Comparison of ENCODE assay signal across 31 cellular contexts in genomic region chr17:65518256-65518655, GRCh38. TPM values are rescaled to one million over a fixed set of nuclear protein-coding genes. Genes with fewer than 3 reads are reported as not detected.
A peak's percentile ranks its signal among the peaks of the same experiment; 100 is the strongest.
DNase-seq lines count a peak whose midpoint lies in the region; ATAC-seq and TF ChIP-seq lines count a peak whose summit lies in the region.
"Had no signal": no experiment of that assay in that cellular context is flagged by ENCODE, and none has a peak within 500 bp of the region (broad histone marks: within the 10 kb centered on the region; RNA-seq: fewer than 3 reads in every experiment).

No MANE protein-coding gene starts in this region.

- peaks cover 4% of the 10 kb centered on the region for H3K27me3 Mint-ChIP-seq in nephron (ENCODE audit: low read depth)
- peaks cover 9% of the 10 kb centered on the region for H3K27me3 Mint-ChIP-seq in osteocyte (ENCODE audit: unreplicated experiment)

- H3K4me3 Mint-ChIP-seq in nephron (no peak overlapping the region), osteocyte (ENCODE audit: unreplicated experiment) (no peak overlapping the region)
- H3K4me3 Mint-ChIP-seq: activated CD8-positive, alpha-beta T cell treated with anti-CD3 and anti-CD28 coated beads for 36 hours; activated naive CD4-positive, alpha-beta T cell treated with anti-CD3 and anti-CD28 coated beads for 36 hours; CD14-positive monocyte; stimulated activated effector memory CD8-positive, alpha-beta T cell treated with anti-CD3 and anti-CD28 coated beads, Interleukin-12 subunit alpha, Interleukin-12 subunit beta, amount 100 ng/mL, for 72 hours had no signal

- H3K9me3 Mint-ChIP-seq in nephron: no peaks in the 10 kb centered on the region
- no peaks in the 10 kb centered on the region for H3K9me3 Mint-ChIP-seq in osteocyte (ENCODE audit: unreplicated experiment)
- H3K9me3 Mint-ChIP-seq: activated CD8-positive, alpha-beta T cell treated with anti-CD3 and anti-CD28 coated beads for 36 hours; activated naive CD4-positive, alpha-beta T cell treated with anti-CD3 and anti-CD28 coated beads for 36 hours; stimulated activated effector memory CD8-positive, alpha-beta T cell treated with anti-CD3 and anti-CD28 coated beads, Interleukin-12 subunit alpha, Interleukin-12 subunit beta, amount 100 ng/mL, for 72 hours had no signal

- H3K4me3 ChIP-seq in choroid plexus epithelial cell (ENCODE audit: low read depth, low read length): no peak overlapping the region
- H3K4me3 ChIP-seq: adrenal gland, breast epithelium, colonic mucosa, heart right ventricle, PC-9 had no signal

- peak overlapping the region; percentile 70 to 95 (median 86) for H3K27ac Mint-ChIP-seq in nephron
- no peak overlapping the region for H3K27ac Mint-ChIP-seq in osteocyte (ENCODE audit: unreplicated experiment)
- H3K27ac Mint-ChIP-seq: activated CD8-positive, alpha-beta T cell treated with anti-CD3 and anti-CD28 coated beads for 36 hours; activated naive CD4-positive, alpha-beta T cell treated with anti-CD3 and anti-CD28 coated beads for 36 hours; stimulated activated effector memory CD8-positive, alpha-beta T cell treated with anti-CD3 and anti-CD28 coated beads, Interleukin-12 subunit alpha, Interleukin-12 subunit beta, amount 100 ng/mL, for 72 hours had no signal

- DNase-seq in EH (ENCODE audit: low read depth) (peak; percentile 63), M059J (ENCODE audit: low read depth) (peak; percentile 38), choroid plexus epithelial cell (ENCODE audit: low read depth) (peak; percentile 23), osteocyte (ENCODE audit: extremely low spot score, unreplicated experiment) (no peak), NCI-H774 (lab: John Stamatoyannopoulos, UW) (no peak), GF-D8 (lab: John Stamatoyannopoulos, UW) (no peak)
- DNase-seq: activated CD8-positive, alpha-beta memory T cell treated with anti-CD3 and anti-CD28 coated beads, Interleukin-2, amount 50 U/mL, for 48 hours; activated CD8-positive, alpha-beta T cell treated with anti-CD3 and anti-CD28 coated beads for 36 hours; activated naive CD4-positive, alpha-beta T cell treated with anti-CD3 and anti-CD28 coated beads for 36 hours; Caco-2; colonic mucosa; effector CD8-positive, alpha-beta T cell; GDM1; heart right ventricle; kidney glomerular epithelial cell; midbrain; naive thymus-derived CD4-positive, alpha-beta T cell; NCI-H2029; NCI-H526; nucleus accumbens; PC-9; SHP77; stimulated activated CD4-positive, alpha-beta T cell treated with anti-CD3 and anti-CD28 coated beads, Interleukin-15, amount 100 ng/mL, for 24 hours; SW 1271; trophoblast cell had no signal

- no peak for TF ChIP-seq CTCF in choroid plexus epithelial cell (conservative IDR thresholded peaks at IDR 0.05; ENCODE audit: low read depth, low read length)
- no peak for TF ChIP-seq CTCF in nephron (IDR thresholded peaks at IDR 0.05; ENCODE audit: unreplicated experiment in 3 of 3)
- TF ChIP-seq CTCF in osteocyte (IDR thresholded peaks at IDR 0.05): no peak

- ATAC-seq in GM19351 (IDR thresholded peaks at IDR 0.05; ENCODE audit: unreplicated experiment): no peak
- ATAC-seq: activated CD8-positive, alpha-beta T cell treated with anti-CD3 and anti-CD28 coated beads for 36 hours; naive thymus-derived CD4-positive, alpha-beta T cell; stimulated activated effector memory CD8-positive, alpha-beta T cell treated with anti-CD3 and anti-CD28 coated beads, Interleukin-12 subunit alpha, Interleukin-12 subunit beta, amount 100 ng/mL, for 72 hours had no signal

- no peaks in the 10 kb centered on the region for H3K36me3 Mint-ChIP-seq in nephron (ENCODE audit: low read depth)
- H3K36me3 Mint-ChIP-seq in osteocyte (ENCODE audit: unreplicated experiment): no peaks in the 10 kb centered on the region
- H3K36me3 Mint-ChIP-seq: CD14-positive monocyte had no signal

- peaks cover 49% of the 10 kb centered on the region for H3K4me1 Mint-ChIP-seq in nephron
- H3K4me1 Mint-ChIP-seq in osteocyte (ENCODE audit: unreplicated experiment): peaks cover 8% of the 10 kb centered on the region
- H3K4me1 Mint-ChIP-seq: CD14-positive monocyte had no signal

RNA-seq across cellular contexts. Expression of gene AXIN2, which starts 43.2 kb away (rescaled TPM):
- 2.5 and 3.3 TPM in 2 replicates for total RNA-seq in M059J (2014; rRNA removed; shearing (Covaris generic))
- 16.6 and 17.0 TPM in 2 replicates for total RNA-seq in osteocyte

Comparison
In these comparisons a context has a peak if more than half of its experiments do, and no peak if none do; other contexts are left out.
1. DNase-seq: peak in EH (single experiment), M059J (single experiment) and choroid plexus epithelial cell (single experiment); none in osteocyte (single experiment), NCI-H774 (single experiment) and GF-D8 (single experiment).